ENCODE assay signal across 8 cellular contexts in the genomic region with DNA sequence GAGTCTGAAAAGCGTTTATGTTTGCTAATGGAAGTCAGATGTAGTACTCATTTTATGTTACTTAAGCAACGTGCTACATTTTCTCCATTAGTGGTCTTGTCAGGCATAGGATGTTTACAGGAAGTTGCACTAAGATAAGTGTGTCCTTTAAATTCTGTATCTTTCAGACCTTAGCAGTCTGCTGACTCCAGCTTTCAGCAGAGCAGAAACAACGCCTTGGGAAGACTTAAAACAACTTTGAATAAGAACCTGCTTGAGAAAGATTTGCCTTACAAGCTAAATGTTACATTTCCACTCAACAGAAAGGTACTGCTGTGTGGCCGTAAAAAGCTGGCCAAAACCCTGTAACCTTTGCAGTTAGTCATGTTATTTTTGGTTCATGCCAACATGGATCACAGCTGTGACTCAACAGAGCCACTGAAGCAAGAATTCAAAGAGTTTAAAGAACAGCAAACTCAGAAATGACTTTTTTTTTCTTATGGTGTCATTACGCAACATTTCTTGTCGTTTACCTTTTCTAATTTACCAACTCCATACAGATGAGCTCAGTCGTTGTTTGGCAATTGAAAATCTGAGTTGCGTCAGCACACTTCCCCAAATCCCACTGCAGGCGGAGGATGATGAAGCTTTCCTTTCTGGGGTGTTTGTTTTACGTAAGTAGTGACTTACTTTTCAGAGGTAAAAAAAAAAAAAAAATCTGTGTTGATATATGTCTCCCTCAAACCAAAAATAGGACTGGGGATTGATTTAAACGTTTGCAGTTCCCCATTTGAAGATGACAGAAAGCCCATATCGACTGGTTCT. TPM values are rescaled to one million over a fixed set of nuclear protein-coding genes. Genes with fewer than 3 reads are reported as not detected.
DNase-seq lines count a peak whose midpoint lies in the region; ATAC-seq, FAIRE-seq and TF ChIP-seq lines count a peak whose summit lies in the region.

No MANE protein-coding gene starts in this region.

- DNase-seq in AG10803 (ENCODE audit: low read depth) (peak; percentile 89), MG63 (peak; percentile 73), GM12878 (ENCODE audit: low read depth, low spot score) (no peak), mesenchymal stem cell (peak; percentile 89), NK-92 (lab: John Stamatoyannopoulos, UW; ENCODE audit: unreplicated experiment) (no peak), nephron progenitor cell (no peak)
- no peak for DNase-seq in effector memory CD8-positive, alpha-beta T cell

- 21% methylated on average over 12 of the region's 12 CpGs for WGBS in GM12878 (ENCODE audit: insufficient coverage, insufficient replicate concordance, low lambda C conversion rate, missing lambda C conversion rate)
- WGBS in mesenchymal stem cell = 13% methylated on average over 6 of the region's 12 CpGs

- intact Hi-C loops in GM12878 (cut with micrococcal nuclease; ENCODE audit: unreplicated experiment) = no loop called here

- in situ Hi-C loops in GM12878 (cut with MboI) = no loop called here

- H3K27ac ChIP-seq in GM12878 (ENCODE audit: control insufficient read depth, insufficient read depth) (no peak overlapping the region), mesenchymal stem cell (ENCODE audit: low read length, poor library complexity, severe bottlenecking) (peak overlapping the region; percentile 71)

- H3K36me3 Mint-ChIP-seq in nephron progenitor cell (ENCODE audit: low read depth) = no peaks in the 10 kb centered on the region
- no peaks in the 10 kb centered on the region for H3K36me3 Mint-ChIP-seq in effector memory CD8-positive, alpha-beta T cell (ENCODE audit: insufficient read depth)

- H2BK15ac ChIP-seq in mesenchymal stem cell (ENCODE audit: low read depth, poor library complexity, severe bottlenecking) = no peak overlapping the region

- H3K9ac ChIP-seq in GM12878 (ENCODE audit: control insufficient read depth, insufficient read depth, low read length) (no peak overlapping the region), mesenchymal stem cell (ENCODE audit: low read length) (peak overlapping the region; percentile 82)

- peaks cover 3% of the 10 kb centered on the region for H3K9me3 Mint-ChIP-seq in nephron progenitor cell
- no peaks in the 10 kb centered on the region for H3K9me3 Mint-ChIP-seq in effector memory CD8-positive, alpha-beta T cell

- CTCF ChIA-PET in GM12878 (lab: Yijun Ruan, JAX) = no interaction called here

- ATAC-seq in GM12878 (peak; percentile 45), HG03342 (IDR thresholded peaks at IDR 0.05; ENCODE audit: unreplicated experiment) (no peak)
- no peak for ATAC-seq in effector memory CD8-positive, alpha-beta T cell (replicated peaks)

- no peak overlapping the region for H2AK5ac ChIP-seq in mesenchymal stem cell (ENCODE audit: low read length, severe bottlenecking)

- H2BK5ac ChIP-seq in mesenchymal stem cell (ENCODE audit: low read depth, low read length, poor library complexity, severe bottlenecking) = no peak overlapping the region

- RAD21 ChIA-PET in GM12878 (lab: Charles Lee; ENCODE audit: unreplicated experiment) = interaction anchor here (1.8 kb wide), 1 partner anchor 21 kb away, joined by 3 read pairs; no protein-coding TSS in a partner anchor

- no peaks in the 10 kb centered on the region for H3K27me3 Mint-ChIP-seq in nephron progenitor cell (ENCODE audit: low read depth, poor library complexity)
- H3K27me3 Mint-ChIP-seq in effector memory CD8-positive, alpha-beta T cell = peaks cover 19 to 43% of the 10 kb centered on the region in 2 donors

- H3K4me1 Mint-ChIP-seq in nephron progenitor cell = peaks cover 14% of the 10 kb centered on the region
- H3K4me1 Mint-ChIP-seq in effector memory CD8-positive, alpha-beta T cell (ENCODE audit: low read depth in 2 of 2) = no peaks in the 10 kb centered on the region

- no peaks in the 10 kb centered on the region for H3K27me3 ChIP-seq in MG63
- no peaks in the 10 kb centered on the region; a peak in 3 of 4 replicates for H3K27me3 ChIP-seq in GM12878 (replicated peaks in 1 of 2; ENCODE audit: control insufficient read depth in 2 of 2, insufficient read depth in 2 of 2, low read length in 1 of 2)
- H3K27me3 ChIP-seq in mesenchymal stem cell (ENCODE audit: control insufficient read depth in 1 of 2, insufficient read depth in 1 of 2, low read length in 2 of 2) = no peaks in the 10 kb centered on the region

- no peaks in the 10 kb centered on the region for H4K20me1 ChIP-seq in GM12878 (ENCODE audit: control insufficient read depth, insufficient read depth)

- TF ChIP-seq RAD21 in GM12878 (IDR thresholded peaks at IDR 0.05; ENCODE audit: insufficient read depth, low read depth, low read length) = no peak

- POLR2A ChIA-PET in GM12878 (lab: Charles Lee) = no interaction called here

- SMC1A ChIA-PET in GM12878 (lab: Charles Lee; ENCODE audit: uncharacterized antibody, unreplicated experiment) = interaction anchor here (1.1 kb wide), 1 partner anchor 8 kb away, joined by 3 read pairs; no protein-coding TSS in a partner anchor

- H4K8ac ChIP-seq in mesenchymal stem cell (ENCODE audit: low read length) = no peak overlapping the region

- H3K36me3 ChIP-seq in MG63 = no peaks in the 10 kb centered on the region
- H3K36me3 ChIP-seq in GM12878 (ENCODE audit: control insufficient read depth in 2 of 2, insufficient read depth in 2 of 2, low read length in 1 of 2) = no peaks in the 10 kb centered on the region
- no peaks in the 10 kb centered on the region for H3K36me3 ChIP-seq in mesenchymal stem cell (ENCODE audit: control insufficient read depth in 1 of 2, insufficient read depth in 2 of 2, low read depth in 1 of 2, low read length in 2 of 2)

- H3K4me1 ChIP-seq in GM12878 (ENCODE audit: control insufficient read depth, insufficient read depth, low read length) = no peaks in the 10 kb centered on the region
- no peaks in the 10 kb centered on the region for H3K4me1 ChIP-seq in mesenchymal stem cell (ENCODE audit: control insufficient read depth, insufficient read depth, low read depth, low read length)

- no peaks in the 10 kb centered on the region for H3K9me3 ChIP-seq in MG63
- H3K9me3 ChIP-seq in GM12878 (replicated peaks; ENCODE audit: control insufficient read depth, insufficient read depth, low read length) = no peaks in the 10 kb centered on the region
- no peaks in the 10 kb centered on the region for H3K9me3 ChIP-seq in mesenchymal stem cell (ENCODE audit: control insufficient read depth, low read length)

- FAIRE-seq in GM12878 (lab: Jason Lieb, UNC) = no peak

- no peak for TF ChIP-seq POLR2A in GM12878 (IDR thresholded peaks at IDR 0.05; ENCODE audit: low read depth, low read length)

- no peaks in the 10 kb centered on the region for H3K79me1 ChIP-seq in mesenchymal stem cell (replicated peaks; ENCODE audit: low read length, poor library complexity, severe bottlenecking)

- no peak for TF ChIP-seq EP300 in GM12878 (IDR thresholded peaks at IDR 0.05; ENCODE audit: borderline replicate concordance in 1 of 2, control insufficient read depth in 1 of 2, low read depth in 2 of 2, low read length in 2 of 2)

- H2BK120ac ChIP-seq in mesenchymal stem cell (ENCODE audit: low read depth, low read length) = no peak overlapping the region

- H3K14ac ChIP-seq in mesenchymal stem cell (ENCODE audit: low read length in 2 of 2) = no peak overlapping the region

- no peak overlapping the region for H3K23ac ChIP-seq in mesenchymal stem cell (ENCODE audit: low read length in 2 of 2)

- TF ChIP-seq CTCF in AG10803 (conservative IDR thresholded peaks at IDR 0.05; ENCODE audit: low read length) = no peak
- no peak for TF ChIP-seq CTCF in GM12878 (IDR thresholded peaks at IDR 0.05 in 2 of 3, conservative IDR thresholded peaks at IDR 0.05 in 1 of 3; ENCODE audit: control insufficient read depth in 2 of 3, extremely low read depth in 1 of 3, insufficient read depth in 1 of 3, low read depth in 3 of 3, low read length in 3 of 3)
- no peak for TF ChIP-seq CTCF in nephron progenitor cell (IDR thresholded peaks at IDR 0.05)

- no TSS peak for BruUV-seq in GM12878 (replicated peaks; lab: Mats Ljungman, UMichigan)

- no peak overlapping the region for H4K91ac ChIP-seq in mesenchymal stem cell (ENCODE audit: low read length)

- no peak overlapping the region for H3K27ac Mint-ChIP-seq in nephron progenitor cell
- H3K27ac Mint-ChIP-seq in effector memory CD8-positive, alpha-beta T cell = no peak overlapping the region

- peak overlapping the region in 1 of 2 experiments; percentile 38 for H3K4ac ChIP-seq in mesenchymal stem cell (ENCODE audit: low read depth in 1 of 2, low read length in 2 of 2)

- H2AFZ ChIP-seq in GM12878 (ENCODE audit: control insufficient read depth, low read depth, low read length) (no peak overlapping the region), mesenchymal stem cell (ENCODE audit: low read depth, low read length) (peak overlapping the region; percentile 51)

- H3K4me3 ChIP-seq in AG10803 (ENCODE audit: low read length) = peak overlapping the region; percentile 41
- peak overlapping the region; percentile 9; the same call in 1 of the 2 replicates for H3K4me3 ChIP-seq in MG63
- H3K4me3 ChIP-seq in GM12878 = no peak overlapping the region
- peak overlapping the region in 1 of 2 experiments; percentile 30 for H3K4me3 ChIP-seq in mesenchymal stem cell (ENCODE audit: insufficient read depth in 1 of 2, low read depth in 1 of 2, low read length in 2 of 2)

- H2BK12ac ChIP-seq in mesenchymal stem cell (ENCODE audit: low read length in 2 of 2) = peak overlapping the region in 1 of 2 experiments; percentile 41

- no peak overlapping the region for H3K4me3 Mint-ChIP-seq in nephron progenitor cell
- no peak overlapping the region for H3K4me3 Mint-ChIP-seq in effector memory CD8-positive, alpha-beta T cell

- peak overlapping the region in 1 of 2 experiments; percentile 61 for H3K18ac ChIP-seq in mesenchymal stem cell (ENCODE audit: low read depth in 1 of 2, low read length in 2 of 2)

- H3K4me2 ChIP-seq in GM12878 (ENCODE audit: control insufficient read depth, insufficient read depth) (no peak overlapping the region), mesenchymal stem cell (ENCODE audit: low read length, poor library complexity, severe bottlenecking) (peak overlapping the region; percentile 63)

- H3K79me2 ChIP-seq in GM12878 (ENCODE audit: control insufficient read depth, insufficient read depth, low read length) = no peaks in the 10 kb centered on the region

RNA-seq across cellular contexts. Expression of a gene that starts 27.9 kb away (rescaled TPM):
- total RNA-seq in MG63 (2014; rRNA removed; shearing (Covaris generic); ENCODE audit: low replicate concordance) = 0.74 and 0.82 TPM in 2 replicates
- not detected in 2 replicates for total RNA-seq in GM12878 (2013; cell fraction: nucleolus; rRNA removed)
- 0.05 TPM in 1 of 2 replicates, not detected in the other for total RNA-seq in GM12878 (2014; rRNA removed)
- total RNA-seq in GM12878 (2014; rRNA removed; fragmentation: Illumina TruSeq; extraction: Trizol) = 0.09 TPM in 1 of 2 replicates, not detected in the other
- 0.15 TPM in 1 of 2 replicates, not detected in the other for total RNA-seq in GM12878 (2021)
- polyA plus RNA-seq in GM12878 (2011; ENCODE audit: low read depth) = 0.30 TPM
- not detected in 2 replicates for polyA plus RNA-seq in GM12878 (2011; rRNA removed)
- polyA plus RNA-seq in GM12878 (2011; cell fraction: cytosol; rRNA removed) = 0.01 TPM in 1 of 2 replicates, not detected in the other
- polyA plus RNA-seq in GM12878 (2011; cell fraction: nucleus; rRNA removed) = not detected in 2 replicates
- 0.14 and 0.17 TPM in 2 replicates for polyA plus RNA-seq in GM12878 (2012)
- polyA plus RNA-seq in GM12878 (2014; fragmentation: Illumina TruSeq; extraction: Trizol) = not detected in 2 replicates
- under 1 TPM; 0.02 to 0.11 TPM for polyA plus RNA-seq in GM12878 (2014; fragmentation: Nextera tagmentation; extraction: Ambion mirVana)
- 0.04 TPM in 1 of 2 replicates, not detected in the other for polyA plus RNA-seq in GM12878 (2014; rRNA removed)
- polyA plus RNA-seq in GM12878 (2016; fragmentation: Nextera tagmentation; extraction: Ambion mirVana) = under 1 TPM in 1 of 2 experiments, not detected in 1; 0.05 TPM
- polyA minus RNA-seq in GM12878 (2011; rRNA and poly(A)+ RNA removed) = not detected in 2 replicates
- 0.40 and 1.0 TPM in 2 replicates for polyA minus RNA-seq in GM12878 (2011; cell fraction: cytosol; rRNA and poly(A)+ RNA removed)
- polyA minus RNA-seq in GM12878 (2011; cell fraction: nucleus; rRNA and poly(A)+ RNA removed) = not detected in 2 replicates
- polyA plus RNA-seq in mesenchymal stem cell (2013, experiment 1 of 2) = 0.46 TPM
- 0.42 TPM for polyA plus RNA-seq in mesenchymal stem cell (2013, experiment 2 of 2)

Comparison
In these comparisons a context has a peak if more than half of its experiments do, and no peak if none do; other contexts are left out.
1. DNase-seq: peak in AG10803 (single experiment), MG63 (single experiment) and mesenchymal stem cell (single experiment); none in GM12878 (single experiment), NK-92 (single experiment), nephron progenitor cell (single experiment) and effector memory CD8-positive, alpha-beta T cell (0 of 3).